ENCODE assay signal across 14 cellular contexts in the genomic region with DNA sequence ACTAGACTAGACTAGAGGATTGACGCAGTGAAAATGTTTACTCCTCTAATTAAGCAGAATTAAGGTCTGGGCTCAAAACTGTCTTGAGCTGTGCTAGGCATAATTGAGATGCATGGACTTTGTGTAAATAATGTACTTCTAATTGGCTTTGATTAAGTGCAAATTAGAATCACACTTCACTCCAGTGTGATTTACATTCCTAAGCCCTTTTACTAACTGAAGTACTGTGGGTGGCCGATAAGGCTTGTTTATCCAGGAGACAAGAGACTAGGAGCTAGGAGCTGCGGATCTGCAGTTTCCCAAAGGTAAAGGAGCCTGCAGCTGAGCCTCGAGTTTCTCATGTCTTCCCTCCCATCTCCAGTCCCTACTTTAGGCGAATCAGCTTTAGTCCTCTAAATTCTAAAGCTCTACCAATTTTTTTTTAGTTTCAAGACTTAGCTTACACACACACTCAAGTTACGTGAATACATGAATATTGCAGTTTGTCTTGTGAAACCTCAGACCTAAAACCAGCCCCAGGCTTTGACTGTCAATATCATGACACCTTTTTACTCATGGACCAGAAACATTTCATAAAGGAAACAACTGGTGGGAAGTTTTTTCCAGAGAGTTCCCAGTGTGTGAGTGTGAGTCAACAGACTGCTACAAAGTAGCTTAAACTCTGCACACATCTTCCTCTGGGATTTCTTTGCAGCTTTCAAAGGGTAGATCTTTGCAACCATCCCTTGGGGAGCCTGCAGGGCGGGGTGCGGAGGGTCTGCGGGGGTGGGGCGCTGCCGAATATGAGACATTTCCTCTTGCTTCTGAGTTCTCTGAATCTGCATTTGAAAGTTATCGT.
DNase-seq lines count a peak whose midpoint lies in the region; ATAC-seq and TF ChIP-seq lines count a peak whose summit lies in the region.
"Had no signal": no experiment of that assay in that cellular context is flagged by ENCODE, and none has a peak within 500 bp of the region (broad histone marks: within the 10 kb centered on the region; RNA-seq: fewer than 3 reads in every experiment).

No MANE protein-coding gene starts in this region.

- no peak overlapping the region for H3K27ac Mint-ChIP-seq in MCF 10A (ENCODE audit: low read depth, unreplicated experiment)
- H3K27ac Mint-ChIP-seq in activated T-cell treated with anti-CD3 and anti-CD28 coated beads, Interleukin-2, amount 50 U/mL, for 72 hours, result peak overlapping the region; percentile 38
- H3K27ac Mint-ChIP-seq: activated naive CD8-positive, alpha-beta T cell; memory B cell had no signal

- H3K36me3 ChIP-seq in breast epithelium, result no peaks in the 10 kb centered on the region
- H3K36me3 ChIP-seq in BE2C, result no peaks in the 10 kb centered on the region
- H3K36me3 ChIP-seq: stomach had no signal

- no peaks in the 10 kb centered on the region for H3K27me3 Mint-ChIP-seq in MCF 10A (ENCODE audit: insufficient read depth, unreplicated experiment)
- H3K27me3 Mint-ChIP-seq in activated T-cell treated with anti-CD3 and anti-CD28 coated beads, Interleukin-2, amount 50 U/mL, for 72 hours (ENCODE audit: low read depth), result no peaks in the 10 kb centered on the region
- H3K27me3 Mint-ChIP-seq: activated naive CD8-positive, alpha-beta T cell; CD4-positive, CD25-positive, alpha-beta regulatory T cell; memory B cell had no signal

- H3K4me1 Mint-ChIP-seq in MCF 10A (ENCODE audit: insufficient read depth, unreplicated experiment), result no peaks in the 10 kb centered on the region
- H3K4me1 Mint-ChIP-seq in activated T-cell treated with anti-CD3 and anti-CD28 coated beads, Interleukin-2, amount 50 U/mL, for 72 hours (ENCODE audit: low read depth), result peaks cover 50% of the 10 kb centered on the region
- H3K4me1 Mint-ChIP-seq: memory B cell had no signal

- intact Hi-C loops in MCF 10A (cut with micrococcal nuclease) (no loop called here), breast epithelium (cut with DNase I; ENCODE audit: low total_unique reads) (no loop called here), left ventricle myocardium superior (cut with micrococcal nuclease) (no loop called here)

- H3K4me1 ChIP-seq in breast epithelium, result no peaks in the 10 kb centered on the region
- H3K4me1 ChIP-seq in BE2C, result peaks cover 6% of the 10 kb centered on the region

- H3K4me3 Mint-ChIP-seq in MCF 10A (ENCODE audit: unreplicated experiment), result no peak overlapping the region
- peak overlapping the region; percentile 5 to 25 for H3K4me3 Mint-ChIP-seq in activated T-cell treated with anti-CD3 and anti-CD28 coated beads, Interleukin-2, amount 50 U/mL, for 72 hours
- H3K4me3 Mint-ChIP-seq: activated naive CD8-positive, alpha-beta T cell; CD4-positive, CD25-positive, alpha-beta regulatory T cell; memory B cell had no signal

- no peaks in the 10 kb centered on the region for H3K9me3 Mint-ChIP-seq in MCF 10A (ENCODE audit: unreplicated experiment)
- peaks cover 0 to 2% of the 10 kb centered on the region in 2 donors for H3K9me3 Mint-ChIP-seq in activated T-cell treated with anti-CD3 and anti-CD28 coated beads, Interleukin-2, amount 50 U/mL, for 72 hours
- H3K9me3 Mint-ChIP-seq: memory B cell had no signal

- no peaks in the 10 kb centered on the region for H3K36me3 Mint-ChIP-seq in MCF 10A (ENCODE audit: insufficient read depth, unreplicated experiment)
- peaks cover 0 to 3% of the 10 kb centered on the region in 2 donors for H3K36me3 Mint-ChIP-seq in activated T-cell treated with anti-CD3 and anti-CD28 coated beads, Interleukin-2, amount 50 U/mL, for 72 hours (ENCODE audit: insufficient read depth in 2 of 2)

- H3K4me3 ChIP-seq in breast epithelium (no peak overlapping the region), BE2C (ENCODE audit: low read depth, low read length) (no peak overlapping the region)
- H3K4me3 ChIP-seq: stomach had no signal

- peak; percentile 68 to 83 for ATAC-seq in activated T-cell treated with anti-CD3 and anti-CD28 coated beads, Interleukin-2, amount 50 U/mL, for 72 hours (replicated peaks in 1 of 2)
- ATAC-seq in left ventricle myocardium superior (peak; percentile 72), HG03135 (IDR thresholded peaks at IDR 0.05; ENCODE audit: unreplicated experiment) (no peak), HG02642 (IDR thresholded peaks at IDR 0.05; ENCODE audit: poor library complexity, unreplicated experiment) (no peak)
- ATAC-seq: sciatic nerve had no signal

- BruUV-seq in MCF 10A (replicated peaks; lab: Mats Ljungman, UMichigan), result no TSS peak

- DNase-seq in MCF 10A (ENCODE audit: unreplicated experiment) (peak; percentile 41), breast epithelium (ENCODE audit: low spot score in 2 of 2) (no peak), left ventricle myocardium superior (peak; percentile 58), BE2C (no peak)
- DNase-seq in activated T-cell treated with anti-CD3 and anti-CD28 coated beads, Interleukin-2, amount 50 U/mL, for 72 hours, result no peak
- DNase-seq in stimulated activated CD8-positive, alpha-beta memory T cell treated with anti-CD3 and anti-CD28 coated beads, Interleukin-4, amount 100 ng/mL, for 48 hours, result peak; percentile 33
- DNase-seq: CD4-positive, CD25-positive, alpha-beta regulatory T cell; NCI-H1092 treated with DMSO at 0.1 percent for 48 hours; stomach had no signal

- H3K27ac ChIP-seq in breast epithelium, result no peak overlapping the region

- TF ChIP-seq CTCF in MCF 10A (IDR thresholded peaks at IDR 0.05; ENCODE audit: unreplicated experiment) (no peak), breast epithelium (IDR thresholded peaks at IDR 0.05) (no peak), BE2C (IDR thresholded peaks at IDR 0.05; ENCODE audit: low read depth, low read length) (no peak)

- no peaks in the 10 kb centered on the region for H3K9me3 ChIP-seq in breast epithelium
- no peaks in the 10 kb centered on the region for H3K9me3 ChIP-seq in BE2C
- H3K9me3 ChIP-seq: stomach had no signal

- CTCF ChIA-PET in MCF 10A (lab: Yijun Ruan, JAX), result interaction anchor here (0.7 to 1.2 kb wide), 3 partner anchors 76 to 566 kb away, joined by 3 to 4 read pairs (median 3); no protein-coding TSS in a partner anchor

- TF ChIP-seq POLR2A in breast epithelium (IDR thresholded peaks at IDR 0.05), result no peak

- POLR2A ChIA-PET in MCF 10A (lab: Yijun Ruan, JAX), result no interaction called here

- H3K27me3 ChIP-seq in breast epithelium (no peaks in the 10 kb centered on the region), BE2C (no peaks in the 10 kb centered on the region)
- H3K27me3 ChIP-seq: stomach had no signal

Comparison
In these comparisons a context has a peak if more than half of its experiments do, and no peak if none do; other contexts are left out.
1. DNase-seq: peak in MCF 10A (single experiment), left ventricle myocardium superior (single experiment) and stimulated activated CD8-positive, alpha-beta memory T cell treated with anti-CD3 and anti-CD28 coated beads, Interleukin-4, amount 100 ng/mL, for 48 hours (single experiment); none in breast epithelium (0 of 2), activated T-cell treated with anti-CD3 and anti-CD28 coated beads, Interleukin-2, amount 50 U/mL, for 72 hours (0 of 2) and BE2C (single experiment).
2. ATAC-seq: peak in activated T-cell treated with anti-CD3 and anti-CD28 coated beads, Interleukin-2, amount 50 U/mL, for 72 hours (2 of 2) and left ventricle myocardium superior (single experiment); none in HG03135 (single experiment) and HG02642 (single experiment).